29 cellular contexts compared by ENCODE assay signal in genomic region chr2:139909160-139909559, GRCh38.
"Had no signal": no experiment of that assay in that cellular context is flagged by ENCODE, and none has a peak within 500 bp of the region (broad histone marks: within the 10 kb centered on the region; RNA-seq: fewer than 3 reads in every experiment).

No MANE protein-coding gene starts in this region.

- H3K9me3 ChIP-seq: ovary, psoas muscle, thoracic aorta, thyroid gland, vagina had no signal

- H3K27me3 ChIP-seq: neural progenitor cell, ovary, spleen, thyroid gland, tibial nerve, upper lobe of left lung, vagina had no signal

- H3K79me2 ChIP-seq: parathyroid adenoma had no signal

- H3K4me2 ChIP-seq: neural progenitor cell, smooth muscle cell had no signal

- DNase-seq: natural killer cell; occipital lobe; ovary; posterior cingulate gyrus; psoas muscle; right cardiac atrium; spleen; stimulated activated CD4-positive, alpha-beta T cell treated with anti-CD3 and anti-CD28 coated beads, Interleukin-12 subunit alpha, Interleukin-12 subunit beta, amount 100 ng/mL, for 4 hours; stimulated activated CD4-positive, alpha-beta T cell treated with anti-CD3 and anti-CD28 coated beads, Interleukin-1b, Interleukin-23, amount 100 ng/mL, for 48 hours; stimulated activated CD4-positive, alpha-beta T cell treated with anti-CD3 and anti-CD28 coated beads, Interleukin-4, amount 100 ng/mL, for 1 hour; stimulated activated CD4-positive, alpha-beta T cell treated with anti-CD3 and anti-CD28 coated beads, Interleukin-4, amount 100 ng/mL, for 4 hours; stimulated activated CD8-positive, alpha-beta memory T cell treated with anti-CD3 and anti-CD28 coated beads, Interleukin-4, amount 100 ng/mL, for 48 hours; stimulated activated naive CD4-positive, alpha-beta T cell; stimulated activated naive CD8-positive, alpha-beta T cell treated with anti-CD3 and anti-CD28 coated beads, Interleukin-15, amount 100 ng/mL, for 72 hours; stimulated activated naive CD8-positive, alpha-beta T cell treated with anti-CD3 and anti-CD28 coated beads, Interleukin-15, Interleukin-2, amounts not matched to agents 100 U/mL and 50 U/mL, for 24 hours; substantia nigra; thyroid gland; trophoblast cell; upper lobe of left lung had no signal

- H3K27ac ChIP-seq: neural progenitor cell, ovary, parathyroid adenoma, psoas muscle, skin epidermis, spleen, thoracic aorta, thyroid gland, tibial nerve, upper lobe of left lung, vagina had no signal

- H3K36me3 ChIP-seq: neural progenitor cell, ovary, spleen, thoracic aorta, thyroid gland, tibial nerve, upper lobe of left lung, vagina had no signal

- ATAC-seq: natural killer cell; psoas muscle; right cardiac atrium; sciatic nerve; stimulated activated memory B cell treated with anti-CD40 and anti-IgM and Interleukin-4, amounts not matched to agents 10 μg/mL and 1 μg/mL and 100 μg/mL, for 72 hours; stimulated activated naive CD8-positive, alpha-beta T cell treated with anti-CD3 and anti-CD28 coated beads, Interleukin-15, amount 100 ng/mL, for 72 hours; stimulated activated naive CD8-positive, alpha-beta T cell treated with anti-CD3 and anti-CD28 coated beads, Interleukin-15, Interleukin-2, amounts not matched to agents 100 U/mL and 50 U/mL, for 24 hours had no signal

- H3K9ac ChIP-seq: neural progenitor cell, parathyroid adenoma had no signal

- H3K4me1 ChIP-seq: neural progenitor cell, parathyroid adenoma, psoas muscle, spleen, thyroid gland, tibial nerve, upper lobe of left lung, vagina had no signal

- H3K4me3 ChIP-seq: neural progenitor cell, ovary, psoas muscle, skin epidermis, smooth muscle cell, spleen, thoracic aorta, thyroid gland, tibial nerve, upper lobe of left lung, vagina had no signal

- FAIRE-seq: urothelium cell line had no signal

- H2AFZ ChIP-seq: neural progenitor cell, parathyroid adenoma had no signal
